ENCODE assay signal across 15 cellular contexts in the genomic region with DNA sequence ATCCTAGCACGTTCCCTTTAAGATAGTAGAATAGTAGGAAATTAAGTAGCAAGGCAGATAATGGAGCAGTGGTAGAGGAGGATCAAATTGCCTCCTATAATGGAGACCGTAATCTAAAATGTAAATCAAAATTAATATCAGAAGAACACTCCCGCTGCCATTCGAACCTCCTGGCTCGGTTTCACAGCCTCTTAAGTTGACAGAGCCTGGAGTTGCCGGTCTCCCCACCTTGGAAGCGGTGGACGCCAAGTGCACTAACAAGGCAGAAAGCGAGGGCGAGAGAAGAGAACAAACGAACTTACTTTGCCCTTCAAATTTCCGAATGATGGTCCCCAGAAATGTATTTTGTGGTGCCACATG. TPM values are rescaled to one million over a fixed set of nuclear protein-coding genes. Genes with fewer than 3 reads are reported as not detected.
DNase-seq lines count a peak whose midpoint lies in the region; ATAC-seq and TF ChIP-seq lines count a peak whose summit lies in the region.
"Had no signal": no experiment of that assay in that cellular context is flagged by ENCODE, and none has a peak within 500 bp of the region (broad histone marks: within the 10 kb centered on the region; RNA-seq: fewer than 3 reads in every experiment).

No MANE protein-coding gene starts in this region.

- ATAC-seq in GM21737 (IDR thresholded peaks at IDR 0.05; ENCODE audit: unreplicated experiment): no peak
- ATAC-seq in GM21717 (IDR thresholded peaks at IDR 0.05; ENCODE audit: unreplicated experiment): no peak
- ATAC-seq in HG02884 (IDR thresholded peaks at IDR 0.05; ENCODE audit: unreplicated experiment): no peak
- ATAC-seq: foreskin keratinocyte, K562, left colon, T-cell had no signal

- intact Hi-C loops in dorsolateral prefrontal cortex (cut with DNase I): no loop called here

- peak overlapping the region; percentile 18 to 75 (median 56) for H3K4me3 ChIP-seq in dorsolateral prefrontal cortex
- H3K4me3 ChIP-seq: K562, ovary had no signal

- DNase-seq in NCI-H510A treated with DMSO at 0.1 percent for 48 hours (lab: John Stamatoyannopoulos, UW) (peak; percentile 51), NCI-H510A (lab: John Stamatoyannopoulos, UW) (no peak), NCI-H2107 treated with DMSO at 0.1 percent for 48 hours (lab: John Stamatoyannopoulos, UW; ENCODE audit: unreplicated experiment) (peak; percentile 61), dorsolateral prefrontal cortex (peak in 2 of 10 donors; percentile 34 to 37), putamen (ENCODE audit: low spot score) (peak; percentile 10)
- DNase-seq: activated CD4-positive, alpha-beta T cell treated with anti-CD3 and anti-CD28 coated beads, Interleukin-2, amount 50 U/mL, for 4 hours; activated gamma-delta T cell; foreskin keratinocyte; left colon; ovary; T-cell had no signal

- H3K27ac ChIP-seq in dorsolateral prefrontal cortex: peak overlapping the region in 43 of 59 donors; percentile 7 to 90 (median 70)
- H3K27ac ChIP-seq: foreskin keratinocyte, ovary had no signal

- H3K27me3 ChIP-seq in dorsolateral prefrontal cortex: peaks cover 0 to 36% (median 3%) of the 10 kb centered on the region in 45 donors
- H3K27me3 ChIP-seq: ovary had no signal

- no peak for TF ChIP-seq CTCF in dorsolateral prefrontal cortex (IDR thresholded peaks at IDR 0.05 in 54 of 56, conservative IDR thresholded peaks at IDR 0.05 in 2 of 56; ENCODE audit: low read depth in 1 of 56, partially characterized antibody in 56 of 56)

RNA-seq across cellular contexts. Expression of a gene that starts 0.4 kb away (rescaled TPM):
- total RNA-seq in dorsolateral prefrontal cortex: 10 to 100 TPM in 119 of 120 experiments, 1 to 10 TPM in 1; 8.6 to 52.3 (median 29.8) TPM
- total RNA-seq: foreskin keratinocyte, K562, left colon, ovary, T-cell had no signal
